17 cellular contexts compared by ENCODE assay signal in genomic region chr19:35261356-35262100, GRCh38. TPM values are rescaled to one million over a fixed set of nuclear protein-coding genes. Genes with fewer than 3 reads are reported as not detected.
DNase-seq lines count a peak whose midpoint lies in the region; ATAC-seq and TF ChIP-seq lines count a peak whose summit lies in the region.
"Had no signal": no experiment of that assay in that cellular context is flagged by ENCODE, and none has a peak within 500 bp of the region (broad histone marks: within the 10 kb centered on the region; RNA-seq: fewer than 3 reads in every experiment).

No MANE protein-coding gene starts in this region.

- intact Hi-C loops in Calu3 (cut with micrococcal nuclease; ENCODE audit: unreplicated experiment) = no loop called here

- H3K36me3 Mint-ChIP-seq in Calu3 (ENCODE audit: insufficient read depth, unreplicated experiment) = peaks cover 93% of the 10 kb centered on the region
- H3K36me3 Mint-ChIP-seq in activated CD8-positive, alpha-beta T cell treated with anti-CD3 and anti-CD28 coated beads, Interleukin-2, amount 10 ng/mL, durations not matched to agents 7 days and 5 days (ENCODE audit: low read depth) = peaks cover 18% of the 10 kb centered on the region
- H3K36me3 Mint-ChIP-seq in naive thymus-derived CD8-positive, alpha-beta T cell = peaks cover 0 to 35% (median 0%) of the 10 kb centered on the region in 3 donors

- ATAC-seq in activated CD8-positive, alpha-beta T cell treated with anti-CD3 and anti-CD28 coated beads, Interleukin-2, amount 10 ng/mL, durations not matched to agents 7 days and 5 days = no peak
- ATAC-seq in naive thymus-derived CD8-positive, alpha-beta T cell = no peak
- ATAC-seq in HG02852 (IDR thresholded peaks at IDR 0.05; ENCODE audit: unreplicated experiment) = no peak
- ATAC-seq: stimulated activated naive CD8-positive, alpha-beta T cell treated with anti-CD3 and anti-CD28 coated beads, Interleukin-15, amount 100 ng/mL, for 72 hours had no signal

- no peak for TF ChIP-seq CTCF in Calu3 (IDR thresholded peaks at IDR 0.05; ENCODE audit: unreplicated experiment)

- H3K4me3 Mint-ChIP-seq in Calu3 (ENCODE audit: low read depth, unreplicated experiment) = no peak overlapping the region
- no peak overlapping the region for H3K4me3 Mint-ChIP-seq in activated CD8-positive, alpha-beta T cell treated with anti-CD3 and anti-CD28 coated beads, Interleukin-2, amount 10 ng/mL, durations not matched to agents 7 days and 5 days
- no peak overlapping the region for H3K4me3 Mint-ChIP-seq in naive thymus-derived CD8-positive, alpha-beta T cell
- H3K4me3 Mint-ChIP-seq: HFFc6; stimulated activated naive CD8-positive, alpha-beta T cell treated with anti-CD3 and anti-CD28 coated beads, Interleukin-15, amount 100 ng/mL, for 72 hours had no signal

- no TSS peak for BruUV-seq in Calu3 (replicated peaks; lab: Mats Ljungman, UMichigan)

- peak overlapping the region; percentile 58 for H3K27ac Mint-ChIP-seq in Calu3 (ENCODE audit: unreplicated experiment)
- peak overlapping the region; percentile 53 for H3K27ac Mint-ChIP-seq in activated CD8-positive, alpha-beta T cell treated with anti-CD3 and anti-CD28 coated beads, Interleukin-2, amount 10 ng/mL, durations not matched to agents 7 days and 5 days
- H3K27ac Mint-ChIP-seq in naive thymus-derived CD8-positive, alpha-beta T cell = peak overlapping the region in 6 of 10 donors; percentile 29 to 68 (median 59)
- H3K27ac Mint-ChIP-seq: HFFc6 had no signal

- POLR2A ChIA-PET in activated CD8-positive, alpha-beta T cell treated with anti-CD3 and anti-CD28 coated beads, Interleukin-2, amount 10 ng/mL, durations not matched to agents 7 days and 5 days (lab: Charles Lee) = interaction anchor here (0.9 kb wide), 1 partner anchor 8 kb away, joined by 3 read pairs; no protein-coding TSS in a partner anchor
- POLR2A ChIA-PET in naive thymus-derived CD8-positive, alpha-beta T cell (lab: Charles Lee) = interaction anchor here (0.6 to 2.1 kb wide), 6 partner anchors 11 to 220 kb away, joined by 3 to 9 read pairs (median 4); no protein-coding TSS in a partner anchor

- H3K27me3 Mint-ChIP-seq in Calu3 (ENCODE audit: unreplicated experiment) = no peaks in the 10 kb centered on the region
- no peaks in the 10 kb centered on the region for H3K27me3 Mint-ChIP-seq in activated CD8-positive, alpha-beta T cell treated with anti-CD3 and anti-CD28 coated beads, Interleukin-2, amount 10 ng/mL, durations not matched to agents 7 days and 5 days (ENCODE audit: low read depth)
- no peaks in the 10 kb centered on the region for H3K27me3 Mint-ChIP-seq in naive thymus-derived CD8-positive, alpha-beta T cell
- H3K27me3 Mint-ChIP-seq: stimulated activated naive CD8-positive, alpha-beta T cell treated with anti-CD3 and anti-CD28 coated beads, Interleukin-15, amount 100 ng/mL, for 72 hours had no signal

- CTCF ChIA-PET in Calu3 (lab: Charles Lee) = no interaction called here
- CTCF ChIA-PET in activated CD8-positive, alpha-beta T cell treated with anti-CD3 and anti-CD28 coated beads, Interleukin-2, amount 10 ng/mL, durations not matched to agents 7 days and 5 days (lab: Charles Lee) = interaction anchor here (0.6 kb wide), 1 partner anchor 107 kb away, joined by 5 read pairs; the partner anchor contains the start of gene FXYD5

- H3K4me1 Mint-ChIP-seq in Calu3 (ENCODE audit: low read depth, unreplicated experiment) = peaks cover 17% of the 10 kb centered on the region
- peaks cover 27% of the 10 kb centered on the region for H3K4me1 Mint-ChIP-seq in activated CD8-positive, alpha-beta T cell treated with anti-CD3 and anti-CD28 coated beads, Interleukin-2, amount 10 ng/mL, durations not matched to agents 7 days and 5 days (ENCODE audit: low read depth)
- H3K4me1 Mint-ChIP-seq in naive thymus-derived CD8-positive, alpha-beta T cell = peaks cover 28 to 56% (median 47%) of the 10 kb centered on the region in 4 donors

- H3K9me3 Mint-ChIP-seq in Calu3 (ENCODE audit: low read depth, unreplicated experiment) = no peaks in the 10 kb centered on the region
- H3K9me3 Mint-ChIP-seq in activated CD8-positive, alpha-beta T cell treated with anti-CD3 and anti-CD28 coated beads, Interleukin-2, amount 10 ng/mL, durations not matched to agents 7 days and 5 days (ENCODE audit: insufficient read depth) = no peaks in the 10 kb centered on the region
- no peaks in the 10 kb centered on the region for H3K9me3 Mint-ChIP-seq in naive thymus-derived CD8-positive, alpha-beta T cell
- H3K9me3 Mint-ChIP-seq: HFFc6; stimulated activated naive CD8-positive, alpha-beta T cell treated with anti-CD3 and anti-CD28 coated beads, Interleukin-15, amount 100 ng/mL, for 72 hours had no signal

- DNase-seq in AG20443 (ENCODE audit: low spot score) (peak; percentile 6), Calu3 (no peak), OCI-M2 (lab: John Stamatoyannopoulos, UW; ENCODE audit: unreplicated experiment) (no peak), NCI-H1694 (lab: John Stamatoyannopoulos, UW) (no peak), HuH-7.5 (ENCODE audit: low spot score) (no peak)
- no peak for DNase-seq in activated CD8-positive, alpha-beta T cell treated with anti-CD3 and anti-CD28 coated beads, Interleukin-2, amount 10 ng/mL, durations not matched to agents 7 days and 5 days
- DNase-seq in naive thymus-derived CD8-positive, alpha-beta T cell = peak in 2 of 10 donors; percentile 12 to 35
- DNase-seq: brain microvascular endothelial cell; HFFc6; NCI-H2029; stimulated activated CD4-positive, alpha-beta T cell treated with anti-CD3 and anti-CD28 coated beads, Interleukin-2, amount 100 ng/mL, for 24 hours had no signal

RNA-seq across cellular contexts. Expression of gene USF2, which starts 7.2 kb away (rescaled TPM):
- total RNA-seq in Calu3 (2022) = 114 and 127 TPM in 2 replicates
- 100 to 1,000 TPM; 125 to 138 TPM for total RNA-seq in activated CD8-positive, alpha-beta T cell treated with anti-CD3 and anti-CD28 coated beads, Interleukin-2, amount 10 ng/mL, durations not matched to agents 7 days and 5 days
- total RNA-seq in naive thymus-derived CD8-positive, alpha-beta T cell = 100 to 1,000 TPM; 226 to 232 TPM
- polyA plus RNA-seq in naive thymus-derived CD8-positive, alpha-beta T cell = 1 to 10 TPM; 4.5 to 6.9 (median 5.2) TPM

RNA-seq across cellular contexts. Expression of gene LSR, which starts 12.7 kb away (rescaled TPM):
- 494 and 609 TPM in 2 replicates for total RNA-seq in Calu3 (2022)
- total RNA-seq in activated CD8-positive, alpha-beta T cell treated with anti-CD3 and anti-CD28 coated beads, Interleukin-2, amount 10 ng/mL, durations not matched to agents 7 days and 5 days = 10 to 100 TPM; 25.5 to 25.9 TPM
- 10 to 100 TPM; 57.4 to 59.9 TPM for total RNA-seq in naive thymus-derived CD8-positive, alpha-beta T cell
- polyA plus RNA-seq in naive thymus-derived CD8-positive, alpha-beta T cell = 100 to 1,000 TPM in 1 of 3 donors, 10 to 100 TPM in 2; 36.7 to 106 (median 65.7) TPM

RNA-seq across cellular contexts. Expression of gene HAMP, which starts 20.8 kb away (rescaled TPM):
- 0.45 TPM in 1 of 2 replicates, not detected in the other for total RNA-seq in Calu3 (2022)
- total RNA-seq in activated CD8-positive, alpha-beta T cell treated with anti-CD3 and anti-CD28 coated beads, Interleukin-2, amount 10 ng/mL, durations not matched to agents 7 days and 5 days = under 1 TPM; 0.50 to 0.63 TPM
- 1 to 10 TPM; 2.5 to 2.6 TPM for total RNA-seq in naive thymus-derived CD8-positive, alpha-beta T cell
- polyA plus RNA-seq in naive thymus-derived CD8-positive, alpha-beta T cell = under 1 TPM in 1 of 3 donors, not detected in 2; 0.06 TPM
- total RNA-seq: HFFc6 had no signal

RNA-seq across cellular contexts. Expression of gene MAG, which starts 30.4 kb away (rescaled TPM):
- not detected in 2 replicates for total RNA-seq in Calu3 (2022)
- total RNA-seq in activated CD8-positive, alpha-beta T cell treated with anti-CD3 and anti-CD28 coated beads, Interleukin-2, amount 10 ng/mL, durations not matched to agents 7 days and 5 days = under 1 TPM in 1 of 2 experiments, not detected in 1; 0.26 TPM
- total RNA-seq in naive thymus-derived CD8-positive, alpha-beta T cell = not detected
- under 1 TPM in 1 of 3 donors, not detected in 2; 0.08 TPM for polyA plus RNA-seq in naive thymus-derived CD8-positive, alpha-beta T cell
- total RNA-seq: HFFc6 had no signal

RNA-seq across cellular contexts. Expression of gene FAM187B, which starts 33.0 kb away (rescaled TPM):
- total RNA-seq in Calu3 (2022) = not detected in 2 replicates
- not detected for total RNA-seq in activated CD8-positive, alpha-beta T cell treated with anti-CD3 and anti-CD28 coated beads, Interleukin-2, amount 10 ng/mL, durations not matched to agents 7 days and 5 days
- total RNA-seq in naive thymus-derived CD8-positive, alpha-beta T cell = not detected
- not detected for polyA plus RNA-seq in naive thymus-derived CD8-positive, alpha-beta T cell
- total RNA-seq: heart left ventricle; HFFc6; ovary; T-helper 1 cell treated with Interleukin-12 subunit alpha and Interleukin-12 subunit beta and Interleukin-4 antibody, amounts not matched to agents 30 ng/mL and 1 ng/mL, for 36 hours had no signal
- polyA plus RNA-seq: liver had no signal
